In genomic region chr19:7500811-7501450, GRCh38 we compare ENCODE assay signal across 7 cellular contexts. TPM values are rescaled to one million over a fixed set of nuclear protein-coding genes. Genes with fewer than 3 reads are reported as not detected.
A peak's percentile ranks its signal among the peaks of the same experiment; 100 is the strongest.
DNase-seq lines count a peak whose midpoint lies in the region; ATAC-seq, FAIRE-seq and TF ChIP-seq lines count a peak whose summit lies in the region.

No MANE protein-coding gene starts in this region.

- peak overlapping the region; percentile 30 for H3K4me3 ChIP-seq in HAP-1
- peak overlapping the region in 3 of 4 donors; percentile 31 to 49 (median 34) for H3K4me3 ChIP-seq in pancreas

- H3K36me3 ChIP-seq in HAP-1 (replicated peaks) (no peaks in the 10 kb centered on the region), pancreas (no peaks in the 10 kb centered on the region)

- H3K27me3 ChIP-seq in HAP-1 (ENCODE audit: low read depth) (no peaks in the 10 kb centered on the region), pancreas (no peaks in the 10 kb centered on the region)

- peak; percentile 58 to 88 (median 82) for ATAC-seq in pancreas
- ATAC-seq in HG03342 (IDR thresholded peaks at IDR 0.05; ENCODE audit: unreplicated experiment) = no peak

- no peak overlapping the region for H3K27ac Mint-ChIP-seq in activated T-helper 2 cell treated with anti-CD3 and anti-CD28 coated beads, Interferon-gamma antibody, Interleukin-2, Interleukin-4, amounts not matched to agents 10 μg/mL and 5 μg/mL and 100 μg/mL, durations not matched to agents 14 hours and 24 hours and 36 hours

- peak; percentile 77 to 89 for DNase-seq in HAP-1 (ENCODE audit: low spot score in 2 of 2)
- DNase-seq in NCI-H510A treated with DMSO at 0.1 percent for 48 hours (lab: John Stamatoyannopoulos, UW) = peak; percentile 63
- DNase-seq in activated T-helper 2 cell treated with anti-CD3 and anti-CD28 coated beads, Interferon-gamma antibody, Interleukin-2, Interleukin-4, amounts not matched to agents 10 μg/mL and 5 μg/mL and 100 μg/mL, durations not matched to agents 14 hours and 24 hours and 36 hours (ENCODE audit: low spot score) = peak; percentile 56
- peak; percentile 79 for DNase-seq in globus pallidus (ENCODE audit: low spot score)
- DNase-seq in pancreas = peak; percentile 45 to 89 (median 61)
- no peak for DNase-seq in posterior vena cava (ENCODE audit: low spot score)

- H3K36me3 Mint-ChIP-seq in activated T-helper 2 cell treated with anti-CD3 and anti-CD28 coated beads, Interferon-gamma antibody, Interleukin-2, Interleukin-4, amounts not matched to agents 10 μg/mL and 5 μg/mL and 100 μg/mL, durations not matched to agents 14 hours and 24 hours and 36 hours (ENCODE audit: low read depth) = no peaks in the 10 kb centered on the region

- no peak for FAIRE-seq in pancreas (lab: Jason Lieb, UNC)

- H3K9me3 ChIP-seq in HAP-1 (no peaks in the 10 kb centered on the region), pancreas (no peaks in the 10 kb centered on the region)

- H3K9me3 Mint-ChIP-seq in activated T-helper 2 cell treated with anti-CD3 and anti-CD28 coated beads, Interferon-gamma antibody, Interleukin-2, Interleukin-4, amounts not matched to agents 10 μg/mL and 5 μg/mL and 100 μg/mL, durations not matched to agents 14 hours and 24 hours and 36 hours = no peaks in the 10 kb centered on the region

- H3K27me3 Mint-ChIP-seq in activated T-helper 2 cell treated with anti-CD3 and anti-CD28 coated beads, Interferon-gamma antibody, Interleukin-2, Interleukin-4, amounts not matched to agents 10 μg/mL and 5 μg/mL and 100 μg/mL, durations not matched to agents 14 hours and 24 hours and 36 hours (ENCODE audit: low read depth) = peaks cover 30% of the 10 kb centered on the region

- H3K4me1 Mint-ChIP-seq in activated T-helper 2 cell treated with anti-CD3 and anti-CD28 coated beads, Interferon-gamma antibody, Interleukin-2, Interleukin-4, amounts not matched to agents 10 μg/mL and 5 μg/mL and 100 μg/mL, durations not matched to agents 14 hours and 24 hours and 36 hours (ENCODE audit: low read depth) = peaks cover 9% of the 10 kb centered on the region

- 3% methylated on average over 70 to 93 of the region's 93 CpGs for WGBS in pancreas, 2 donors

- intact Hi-C loops in activated T-helper 2 cell treated with anti-CD3 and anti-CD28 coated beads, Interferon-gamma antibody, Interleukin-2, Interleukin-4, amounts not matched to agents 10 μg/mL and 5 μg/mL and 100 μg/mL, durations not matched to agents 14 hours and 24 hours and 36 hours (cut with micrococcal nuclease) = loop anchor here (10.0 kb wide), 1 partner anchor 106 kb away; no protein-coding TSS in a partner anchor
- intact Hi-C loops in pancreas (cut with DNase I) (no loop called here), posterior vena cava (cut with DNase I) (no loop called here)

- in situ Hi-C loops in HAP-1 (cut with MboI; ENCODE audit: low sequenced_read_pairs) = no loop called here

- peak overlapping the region; percentile 62 for H3K4me3 Mint-ChIP-seq in activated T-helper 2 cell treated with anti-CD3 and anti-CD28 coated beads, Interferon-gamma antibody, Interleukin-2, Interleukin-4, amounts not matched to agents 10 μg/mL and 5 μg/mL and 100 μg/mL, durations not matched to agents 14 hours and 24 hours and 36 hours (ENCODE audit: low read depth)

- no peak for TF ChIP-seq CTCF in pancreas (IDR thresholded peaks at IDR 0.05)

- H3K27ac ChIP-seq in pancreas = no peak overlapping the region

- peaks cover 14% of the 10 kb centered on the region; the same call in 1 of the 2 replicates for H3K4me1 ChIP-seq in HAP-1
- H3K4me1 ChIP-seq in pancreas = peaks cover 0 to 12% (median 0%) of the 10 kb centered on the region in 3 donors

RNA-seq across cellular contexts. Expression of gene PEX11G, which starts 12.1 kb away (rescaled TPM):
- 1.3 and 2.5 TPM in 2 replicates for total RNA-seq in activated T-helper 2 cell treated with anti-CD3 and anti-CD28 coated beads, Interferon-gamma antibody, Interleukin-2, Interleukin-4, amounts not matched to agents 10 μg/mL and 5 μg/mL and 100 μg/mL, durations not matched to agents 14 hours and 24 hours and 36 hours
- 1 to 10 TPM; 1.5 to 3.2 (median 2.2) TPM for total RNA-seq in pancreas
- polyA plus RNA-seq in pancreas = 1 to 10 TPM; 5.9 to 6.8 TPM
- total RNA-seq in posterior vena cava = 1 to 10 TPM; 2.7 to 4.1 TPM

RNA-seq across cellular contexts. Expression of gene ZNF358, which starts 15.0 kb away (rescaled TPM):
- 5.3 and 7.9 TPM in 2 replicates for total RNA-seq in activated T-helper 2 cell treated with anti-CD3 and anti-CD28 coated beads, Interferon-gamma antibody, Interleukin-2, Interleukin-4, amounts not matched to agents 10 μg/mL and 5 μg/mL and 100 μg/mL, durations not matched to agents 14 hours and 24 hours and 36 hours
- total RNA-seq in pancreas = 10 to 100 TPM; 22.6 to 33.9 (median 23.3) TPM
- polyA plus RNA-seq in pancreas = 10 to 100 TPM; 35.5 to 68.8 TPM
- total RNA-seq in posterior vena cava = 10 to 100 TPM; 52.3 to 55.0 TPM

RNA-seq across cellular contexts. Expression of gene MCOLN1, which starts 21.5 kb away (rescaled TPM):
- 10.3 and 11.2 TPM in 2 replicates for total RNA-seq in activated T-helper 2 cell treated with anti-CD3 and anti-CD28 coated beads, Interferon-gamma antibody, Interleukin-2, Interleukin-4, amounts not matched to agents 10 μg/mL and 5 μg/mL and 100 μg/mL, durations not matched to agents 14 hours and 24 hours and 36 hours
- total RNA-seq in pancreas = 10 to 100 TPM in 2 of 6 donors, 1 to 10 TPM in 4; 6.9 to 16.8 (median 9.3) TPM
- polyA plus RNA-seq in pancreas = 10 to 100 TPM; 33.5 to 35.4 TPM
- 10 to 100 TPM; 23.1 to 26.1 TPM for total RNA-seq in posterior vena cava

RNA-seq across cellular contexts. Expression of gene PNPLA6, which starts 34.6 kb away (rescaled TPM):
- 145 and 147 TPM in 2 replicates for total RNA-seq in activated T-helper 2 cell treated with anti-CD3 and anti-CD28 coated beads, Interferon-gamma antibody, Interleukin-2, Interleukin-4, amounts not matched to agents 10 μg/mL and 5 μg/mL and 100 μg/mL, durations not matched to agents 14 hours and 24 hours and 36 hours
- 10 to 100 TPM; 25.4 to 65.2 (median 32.8) TPM for total RNA-seq in pancreas
- polyA plus RNA-seq in pancreas = 10 to 100 TPM; 53.7 to 86.2 TPM
- total RNA-seq in posterior vena cava = 10 to 100 TPM; 78.0 to 79.3 TPM
